In the genomic region with DNA sequence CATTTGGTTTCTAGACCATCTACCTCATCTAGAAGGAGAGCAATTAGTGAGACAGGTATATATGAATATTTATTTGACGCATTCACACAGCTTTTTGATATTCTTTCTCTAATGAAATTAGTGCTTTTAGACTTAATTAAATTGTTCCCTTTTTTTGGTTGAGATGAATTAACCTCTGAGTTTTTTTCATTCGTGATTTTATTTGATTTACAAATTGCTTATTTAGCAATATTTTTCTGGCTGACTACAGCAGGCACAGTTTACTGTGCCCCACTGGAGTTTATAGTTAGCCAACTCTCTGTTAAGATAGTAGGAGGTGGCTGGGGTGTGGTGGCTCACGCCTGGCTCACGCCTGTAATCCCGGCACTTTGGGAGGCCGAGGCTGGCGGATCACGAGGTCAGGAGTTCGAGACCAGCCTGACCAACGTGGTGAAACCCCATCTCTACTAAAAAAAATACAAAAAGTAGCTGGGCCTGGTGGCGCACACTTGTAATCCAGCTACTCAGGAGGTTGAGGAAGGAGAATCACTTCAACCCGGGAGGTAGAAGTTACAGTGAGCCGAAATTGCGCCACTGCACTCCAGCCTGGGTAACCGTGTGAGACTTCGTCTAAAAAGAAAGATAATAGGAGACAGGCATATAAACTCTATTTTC, we compare ENCODE assay signal across 2 cellular contexts.
TF ChIP-seq lines count a peak whose summit lies in the region.

No MANE protein-coding gene starts in this region.

TF ChIP-seq in IMR-90, 13 proteins besides CTCF, POLR2A, EP300 and RAD21:
- TF ChIP-seq SMC3 (IDR thresholded peaks at IDR 0.05; ENCODE audit: low read depth, low read length) (no peak), MAFK (IDR thresholded peaks at IDR 0.05; ENCODE audit: low read depth, low read length) (peak; percentile 77)

TF ChIP-seq in K562, 482 proteins besides CTCF, POLR2A, EP300 and RAD21:
- TF ChIP-seq, protein P1, sequence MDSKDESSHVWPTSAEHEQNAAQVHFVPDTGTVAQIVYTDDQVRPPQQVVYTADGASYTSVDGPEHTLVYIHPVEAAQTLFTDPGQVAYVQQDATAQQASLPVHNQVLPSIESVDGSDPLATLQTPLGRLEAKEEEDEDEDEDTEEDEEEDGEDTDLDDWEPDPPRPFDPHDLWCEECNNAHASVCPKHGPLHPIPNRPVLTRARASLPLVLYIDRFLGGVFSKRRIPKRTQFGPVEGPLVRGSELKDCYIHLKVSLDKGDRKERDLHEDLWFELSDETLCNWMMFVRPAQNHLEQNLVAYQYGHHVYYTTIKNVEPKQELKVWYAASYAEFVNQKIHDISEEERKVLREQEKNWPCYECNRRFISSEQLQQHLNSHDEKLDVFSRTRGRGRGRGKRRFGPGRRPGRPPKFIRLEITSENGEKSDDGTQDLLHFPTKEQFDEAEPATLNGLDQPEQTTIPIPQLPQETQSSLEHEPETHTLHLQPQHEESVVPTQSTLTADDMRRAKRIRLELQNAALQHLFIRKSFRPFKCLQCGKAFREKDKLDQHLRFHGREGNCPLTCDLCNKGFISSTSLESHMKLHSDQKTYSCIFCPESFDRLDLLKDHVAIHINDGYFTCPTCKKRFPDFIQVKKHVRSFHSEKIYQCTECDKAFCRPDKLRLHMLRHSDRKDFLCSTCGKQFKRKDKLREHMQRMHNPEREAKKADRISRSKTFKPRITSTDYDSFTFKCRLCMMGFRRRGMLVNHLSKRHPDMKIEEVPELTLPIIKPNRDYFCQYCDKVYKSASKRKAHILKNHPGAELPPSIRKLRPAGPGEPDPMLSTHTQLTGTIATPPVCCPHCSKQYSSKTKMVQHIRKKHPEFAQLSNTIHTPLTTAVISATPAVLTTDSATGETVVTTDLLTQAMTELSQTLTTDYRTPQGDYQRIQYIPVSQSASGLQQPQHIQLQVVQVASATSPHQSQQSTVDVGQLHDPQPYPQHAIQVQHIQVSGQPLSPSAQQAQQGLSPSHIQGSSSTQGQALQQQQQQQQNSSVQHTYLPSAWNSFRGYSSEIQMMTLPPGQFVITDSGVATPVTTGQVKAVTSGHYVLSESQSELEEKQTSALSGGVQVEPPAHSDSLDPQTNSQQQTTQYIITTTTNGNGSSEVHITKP (IDR thresholded peaks at IDR 0.05; ENCODE audit: partially characterized antibody) = no peak
- TF ChIP-seq MAFG (tag; conservative IDR thresholded peaks at IDR 0.05) (peak; percentile 69), ZNF431 (CRISPR knock-in tag; IDR thresholded peaks at IDR 0.05) (no peak), ZNF316 (IDR thresholded peaks at IDR 0.05) (peak; percentile 88), C11orf30 (IDR thresholded peaks at IDR 0.05; ENCODE audit: low read depth) (peak; percentile 72), NRF1 (conservative IDR thresholded peaks at IDR 0.05 in 1 of 2, IDR thresholded peaks at IDR 0.05 in 1 of 2) (no peak), MAFF (IDR thresholded peaks at IDR 0.05; ENCODE audit: low read length) (peak; percentile 76), MAFK (IDR thresholded peaks at IDR 0.05; ENCODE audit: low read length) (peak; percentile 58; the same call in 1 of the 2 replicates)
